ENCODE assay signal across 8 cellular contexts in the genomic region with DNA sequence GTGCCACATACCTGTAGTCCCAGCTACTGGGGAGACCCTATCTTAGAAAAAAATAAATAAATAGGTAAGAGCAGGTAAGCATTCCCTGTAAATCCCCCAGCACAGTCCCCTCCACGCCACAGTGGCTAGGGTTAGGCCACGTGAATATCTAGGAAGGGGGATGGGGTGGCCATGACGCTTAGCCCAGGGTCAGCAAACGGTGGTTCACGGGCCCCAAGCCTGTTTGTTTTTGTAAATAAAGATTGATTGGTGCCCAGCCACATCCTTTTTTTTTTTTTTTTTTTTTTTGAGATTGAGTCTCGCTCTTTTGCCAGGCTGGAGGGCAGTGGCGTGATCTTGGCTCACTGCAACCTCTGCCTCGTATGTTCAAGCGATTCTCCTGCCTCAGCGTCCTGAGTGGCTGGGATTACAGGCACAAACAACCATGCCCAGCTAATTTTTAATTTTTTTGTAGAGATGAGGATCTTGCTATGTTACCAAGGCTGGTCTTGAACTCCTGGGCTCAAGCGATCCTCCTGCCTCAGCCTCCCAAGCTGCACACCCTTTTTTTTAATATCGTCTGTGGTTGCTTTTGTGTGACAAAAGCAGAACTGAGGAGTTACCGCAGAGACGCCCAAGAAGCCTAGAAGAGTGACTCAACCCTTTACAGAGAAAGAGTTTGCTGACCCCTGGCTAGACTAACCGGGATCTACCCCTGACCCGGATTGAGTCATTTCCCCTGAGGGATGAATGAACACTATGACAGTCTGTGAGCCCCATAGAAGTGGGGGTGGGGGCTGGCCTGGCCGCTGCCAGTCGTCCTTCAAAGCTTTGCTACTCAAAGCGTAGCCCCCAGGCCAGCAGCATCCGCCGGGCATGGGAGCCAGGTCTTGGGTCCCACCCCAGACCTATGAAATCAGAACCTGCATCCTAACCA.
DNase-seq lines count a peak whose midpoint lies in the region; ATAC-seq and TF ChIP-seq lines count a peak whose summit lies in the region.

No MANE protein-coding gene starts in this region.

- intact Hi-C loops in naive thymus-derived CD4-positive, alpha-beta T cell (cut with micrococcal nuclease), result no loop called here

- no peak overlapping the region for H3K4me3 Mint-ChIP-seq in naive thymus-derived CD4-positive, alpha-beta T cell

- no peaks in the 10 kb centered on the region for H3K36me3 Mint-ChIP-seq in naive thymus-derived CD4-positive, alpha-beta T cell

- peaks cover 0 to 1% (median 0%) of the 10 kb centered on the region in 11 donors for H3K9me3 Mint-ChIP-seq in naive thymus-derived CD4-positive, alpha-beta T cell

- peaks cover 0 to 12% (median 6%) of the 10 kb centered on the region in 7 donors for H3K4me1 Mint-ChIP-seq in naive thymus-derived CD4-positive, alpha-beta T cell

- CTCF ChIA-PET in RWPE1 (lab: Yijun Ruan, JAX), result interaction anchor here (0.6 to 1.2 kb wide), 9 partner anchors 50 to 625 kb away, joined by 3 to 6 read pairs (median 3); no protein-coding TSS in a partner anchor
- CTCF ChIA-PET in naive thymus-derived CD4-positive, alpha-beta T cell (lab: Charles Lee), result interaction anchor here (0.8 kb wide), 1 partner anchor 80 kb away, joined by 3 read pairs; no protein-coding TSS in a partner anchor

- TF ChIP-seq CTCF in GM20000 (IDR thresholded peaks at IDR 0.05; ENCODE audit: extremely low read depth, missing control alignments) (no peak), RWPE1 (conservative IDR thresholded peaks at IDR 0.05; ENCODE audit: low read depth) (peak; percentile 44; the same call in 1 of the 2 replicates)

- H3K27ac ChIP-seq in RWPE1 (peak overlapping the region; percentile 96), epithelial cell of prostate (peak overlapping the region; percentile 65)
- no peak overlapping the region for H3K27ac ChIP-seq in naive thymus-derived CD4-positive, alpha-beta T cell (ENCODE audit: low read depth, low read length)

- no peaks in the 10 kb centered on the region for H3K4me1 ChIP-seq in naive thymus-derived CD4-positive, alpha-beta T cell (ENCODE audit: control insufficient read depth in 2 of 2, insufficient read depth in 2 of 2, low read length in 2 of 2)

- H3K27me3 Mint-ChIP-seq in naive thymus-derived CD4-positive, alpha-beta T cell, result peaks cover 0 to 2% (median 0%) of the 10 kb centered on the region in 5 donors

- no peak overlapping the region for H3K4me3 ChIP-seq in naive thymus-derived CD4-positive, alpha-beta T cell (ENCODE audit: low read length)

- POLR2A ChIA-PET in RWPE1 (lab: Yijun Ruan, JAX; ENCODE audit: low non-redundant PET), result no interaction called here
- POLR2A ChIA-PET in naive thymus-derived CD4-positive, alpha-beta T cell (lab: Charles Lee), result no interaction called here

- H3K9me3 ChIP-seq in naive thymus-derived CD4-positive, alpha-beta T cell (ENCODE audit: control insufficient read depth in 2 of 3, low read length in 3 of 3), result no peaks in the 10 kb centered on the region

- no peak overlapping the region for H3K27ac Mint-ChIP-seq in naive thymus-derived CD4-positive, alpha-beta T cell

- H3K27me3 ChIP-seq in naive thymus-derived CD4-positive, alpha-beta T cell (ENCODE audit: control insufficient read depth in 2 of 2, insufficient read depth in 2 of 2, low read length in 2 of 2), result no peaks in the 10 kb centered on the region

- ATAC-seq in naive thymus-derived CD4-positive, alpha-beta T cell, result peak; percentile 90
- ATAC-seq in GM19395 (IDR thresholded peaks at IDR 0.05; ENCODE audit: unreplicated experiment), result no peak

- DNase-seq in AG08395 (ENCODE audit: low spot score) (peak; percentile 84), GM20000 (ENCODE audit: low spot score) (peak; percentile 76), RWPE1 (ENCODE audit: low spot score) (peak; percentile 97), epithelial cell of prostate (ENCODE audit: low read depth, low spot score) (peak; percentile 64), NCI-H146 treated with DMSO at 0.1 percent for 48 hours (lab: John Stamatoyannopoulos, UW; ENCODE audit: unreplicated experiment) (no peak)
- DNase-seq in naive thymus-derived CD4-positive, alpha-beta T cell, result peak in 1 of 9 donors; percentile 2
- no peak for DNase-seq in stimulated activated naive CD4-positive, alpha-beta T cell treated with Interleukin-2 at 50 U/mL for 16 hours (lab: John Stamatoyannopoulos, UW)

- no peaks in the 10 kb centered on the region for H3K36me3 ChIP-seq in naive thymus-derived CD4-positive, alpha-beta T cell (ENCODE audit: control insufficient read depth in 2 of 3, insufficient read depth in 3 of 3, low read length in 3 of 3)

Comparison
In these comparisons a context has a peak if more than half of its experiments do, and no peak if none do; other contexts are left out.
1. DNase-seq: peak in AG08395 (single experiment), GM20000 (single experiment), RWPE1 (single experiment) and epithelial cell of prostate (single experiment); none in NCI-H146 treated with DMSO at 0.1 percent for 48 hours (single experiment) and stimulated activated naive CD4-positive, alpha-beta T cell treated with Interleukin-2 at 50 U/mL for 16 hours (single experiment).